ENCODE assay signal across 8 cellular contexts in the genomic region with DNA sequence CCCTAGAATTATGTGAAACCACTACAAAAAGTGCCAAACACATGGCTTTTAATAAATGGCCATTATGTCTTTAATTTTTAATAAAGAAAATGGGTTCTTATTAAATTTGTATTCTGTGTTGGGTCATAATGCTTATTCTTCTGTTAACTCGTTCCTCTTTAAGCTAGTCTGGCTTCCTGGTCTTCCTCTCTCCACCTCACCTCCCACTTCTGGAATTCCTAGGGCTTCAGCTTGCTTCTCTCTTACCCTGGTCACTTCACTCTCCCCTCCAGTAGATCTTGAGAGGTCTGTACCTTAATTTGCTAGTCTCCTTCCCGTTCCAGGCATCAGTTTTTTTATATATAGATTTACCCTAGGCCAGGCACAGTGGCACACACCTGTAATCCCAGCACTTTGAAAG.
DNase-seq lines count a peak whose midpoint lies in the region; ATAC-seq and TF ChIP-seq lines count a peak whose summit lies in the region.

No MANE protein-coding gene starts in this region.

- no peaks in the 10 kb centered on the region for H3K27me3 ChIP-seq in CD4-positive, CD25-positive, alpha-beta regulatory T cell (ENCODE audit: control insufficient read depth, insufficient read depth, low read length)

- H3K4me3 ChIP-seq in CD4-positive, CD25-positive, alpha-beta regulatory T cell (ENCODE audit: low read depth, low read length) = peak overlapping the region; percentile 88

- peaks cover 40% of the 10 kb centered on the region for H3K4me1 ChIP-seq in CD4-positive, CD25-positive, alpha-beta regulatory T cell (ENCODE audit: control insufficient read depth, insufficient read depth, low read length, poor library complexity, severe bottlenecking)

- peak overlapping the region; percentile 92 to 100 (median 97) for H3K4me3 Mint-ChIP-seq in CD4-positive, CD25-positive, alpha-beta regulatory T cell
- H3K4me3 Mint-ChIP-seq in IgD-negative memory B cell (peak overlapping the region; percentile 87 to 97 (median 95)), brain (peak overlapping the region; percentile 83 to 94 (median 85)), naive B cell (peak overlapping the region; percentile 14 to 96 (median 92))

- DNase-seq in CD4-positive, CD25-positive, alpha-beta regulatory T cell = no peak
- no peak for DNase-seq in naive B cell
- DNase-seq in GM10248 (ENCODE audit: extremely low spot score) = no peak
- no peak for DNase-seq in NCI-H2029 treated with DMSO at 0.1 percent for 48 hours (lab: John Stamatoyannopoulos, UW)
- no peak for DNase-seq in cerebellar nuclear complex (lab: John Stamatoyannopoulos, UW)
- no peak for DNase-seq in head of caudate nucleus

- no peaks in the 10 kb centered on the region for H3K36me3 Mint-ChIP-seq in CD4-positive, CD25-positive, alpha-beta regulatory T cell
- H3K36me3 Mint-ChIP-seq in IgD-negative memory B cell (peaks cover 1% of the 10 kb centered on the region), brain (peaks cover 21% of the 10 kb centered on the region), naive B cell (peaks cover 0 to 4% of the 10 kb centered on the region in 2 donors)

- no peaks in the 10 kb centered on the region for H3K36me3 ChIP-seq in CD4-positive, CD25-positive, alpha-beta regulatory T cell (ENCODE audit: control insufficient read depth, insufficient read depth, low read length)

- peak overlapping the region; percentile 92 for H3K27ac ChIP-seq in CD4-positive, CD25-positive, alpha-beta regulatory T cell (ENCODE audit: insufficient read depth, low read length, poor library complexity, severe bottlenecking)

- intact Hi-C loops in head of caudate nucleus (cut with DNase I) = loop anchor here (5.0 kb wide), 1 partner anchor 107 kb away; no protein-coding TSS in a partner anchor

- TF ChIP-seq CTCF in brain (conservative IDR thresholded peaks at IDR 0.05) (no peak), GM10248 (IDR thresholded peaks at IDR 0.05; ENCODE audit: control extremely low read depth, extremely low read depth, low read depth, missing control alignments) (no peak)

- peaks cover 6% of the 10 kb centered on the region for H3K27me3 Mint-ChIP-seq in CD4-positive, CD25-positive, alpha-beta regulatory T cell
- H3K27me3 Mint-ChIP-seq in IgD-negative memory B cell (no peaks in the 10 kb centered on the region), brain (no peaks in the 10 kb centered on the region), naive B cell (no peaks in the 10 kb centered on the region)

- POLR2A ChIA-PET in GM10248 (lab: Yijun Ruan, JAX) = no interaction called here

- ATAC-seq in CD4-positive, CD25-positive, alpha-beta regulatory T cell (ENCODE audit: low read depth in 2 of 2) = no peak
- ATAC-seq in naive B cell (ENCODE audit: low read depth in 2 of 2) = no peak

- CTCF ChIA-PET in GM10248 (lab: Yijun Ruan, JAX) = interaction anchor here (0.9 to 8.2 kb wide), 7 partner anchors 10 to 223 kb away, joined by 3 to 78 read pairs (median 4); a partner anchor contains a TSS

- H3K9me3 ChIP-seq in CD4-positive, CD25-positive, alpha-beta regulatory T cell (ENCODE audit: control insufficient read depth in 2 of 2, low read length in 2 of 2) = no peaks in the 10 kb centered on the region

- no peaks in the 10 kb centered on the region for H3K9me3 Mint-ChIP-seq in CD4-positive, CD25-positive, alpha-beta regulatory T cell
- H3K9me3 Mint-ChIP-seq in IgD-negative memory B cell (no peaks in the 10 kb centered on the region), brain (peaks cover 0 to 2% (median 0%) of the 10 kb centered on the region in 5 experiments), naive B cell (no peaks in the 10 kb centered on the region)

- peak overlapping the region; percentile 93 to 98 (median 97) for H3K27ac Mint-ChIP-seq in CD4-positive, CD25-positive, alpha-beta regulatory T cell
- H3K27ac Mint-ChIP-seq in IgD-negative memory B cell (peak overlapping the region; percentile 96 to 98 (median 96)), brain (peak overlapping the region in 4 of 5 experiments; percentile 7 to 95 (median 76)), naive B cell (peak overlapping the region; percentile 63 to 99 (median 98))

- H3K4me1 Mint-ChIP-seq in CD4-positive, CD25-positive, alpha-beta regulatory T cell = peaks cover 25 to 60% (median 40%) of the 10 kb centered on the region in 4 donors
- H3K4me1 Mint-ChIP-seq in IgD-negative memory B cell (peaks cover 35 to 40% (median 38%) of the 10 kb centered on the region in 3 donors), brain (peaks cover 48% of the 10 kb centered on the region), naive B cell (peaks cover 29 to 59% (median 41%) of the 10 kb centered on the region in 3 donors)
